ENCODE assay signal across 22 cellular contexts in the genomic region with DNA sequence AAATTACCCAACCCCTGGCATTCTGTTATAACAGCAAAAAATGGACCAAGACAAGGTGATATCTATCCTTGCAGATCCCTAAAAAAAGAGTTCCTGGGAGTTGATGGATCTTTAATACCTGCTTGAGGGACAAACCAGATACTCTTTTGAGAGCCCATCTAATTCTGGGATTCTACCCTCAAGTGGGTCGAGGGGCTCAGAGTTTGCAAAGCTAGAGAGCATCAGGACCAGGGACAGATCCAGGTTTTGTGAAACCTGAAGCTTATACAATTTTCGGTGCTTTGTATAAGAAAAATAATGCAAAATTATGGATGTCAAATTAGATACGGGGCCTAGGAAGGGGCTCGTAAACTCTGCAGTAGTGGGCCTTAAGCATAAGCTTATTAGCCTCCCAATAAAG.
DNase-seq lines count a peak whose midpoint lies in the region; ATAC-seq, FAIRE-seq and TF ChIP-seq lines count a peak whose summit lies in the region.
"Had no signal": no experiment of that assay in that cellular context is flagged by ENCODE, and none has a peak within 500 bp of the region (broad histone marks: within the 10 kb centered on the region; RNA-seq: fewer than 3 reads in every experiment).

No MANE protein-coding gene starts in this region.

- H4K20me1 ChIP-seq in HCT116 (ENCODE audit: insufficient read depth): no peaks in the 10 kb centered on the region
- no peaks in the 10 kb centered on the region for H4K20me1 ChIP-seq in GM12878 (ENCODE audit: control insufficient read depth, insufficient read depth)

- H2AFZ ChIP-seq in HCT116 (ENCODE audit: low read depth, low read length, poor library complexity, severe bottlenecking): no peak overlapping the region
- no peak overlapping the region for H2AFZ ChIP-seq in GM12878 (ENCODE audit: control insufficient read depth, low read depth, low read length)

- TF ChIP-seq RAD21 in A549 (conservative IDR thresholded peaks at IDR 0.05 in 1 of 2, IDR thresholded peaks at IDR 0.05 in 1 of 2) (no peak), HCT116 (IDR thresholded peaks at IDR 0.05; ENCODE audit: low read depth) (no peak), GM12878 (IDR thresholded peaks at IDR 0.05; ENCODE audit: insufficient read depth, low read depth, low read length) (no peak)

- no peak for DNase-seq in A549 (ENCODE audit: low read depth in 1 of 2, low spot score in 1 of 2)
- DNase-seq in HCT116 (ENCODE audit: low read depth, low spot score): no peak
- peak; percentile 39 for DNase-seq in NCI-H82 treated with DMSO at 0.1 percent for 48 hours (lab: John Stamatoyannopoulos, UW; ENCODE audit: unreplicated experiment)
- no peak for DNase-seq in GM12878 (ENCODE audit: low read depth, low spot score)
- no peak for DNase-seq in upper lobe of left lung
- no peak for DNase-seq in colonic mucosa
- DNase-seq: ACHN; BE2C; C1 segment of cervical spinal cord; Caco-2; CD4-positive, CD25-positive, alpha-beta regulatory T cell; CD8-positive, alpha-beta memory T cell; H9; IMR-90; KBM-7 had no signal

- intact Hi-C loops in HCT116 (cut with micrococcal nuclease): no loop called here
- intact Hi-C loops in GM12878 (cut with micrococcal nuclease; ENCODE audit: unreplicated experiment): no loop called here
- intact Hi-C loops in colonic mucosa (cut with DNase I): no loop called here

- H3K9ac ChIP-seq in HCT116 (ENCODE audit: low read length) (no peak overlapping the region), GM12878 (ENCODE audit: control insufficient read depth, insufficient read depth, low read length) (no peak overlapping the region), colonic mucosa (ENCODE audit: low read depth in 2 of 2, low read length in 2 of 2) (no peak overlapping the region)

- no peak for ATAC-seq in A549
- ATAC-seq in HCT116: no peak
- no peak for ATAC-seq in GM12878
- no peak for ATAC-seq in upper lobe of left lung (ENCODE audit: low FRiP score in 2 of 2)
- ATAC-seq in HG03521 (IDR thresholded peaks at IDR 0.05; ENCODE audit: unreplicated experiment): no peak

- SMC1A ChIA-PET in GM12878 (lab: Charles Lee; ENCODE audit: uncharacterized antibody, unreplicated experiment): no interaction called here

- no peaks in the 10 kb centered on the region for H3K79me2 ChIP-seq in HCT116 (ENCODE audit: insufficient read depth, low read length)
- H3K79me2 ChIP-seq in GM12878 (ENCODE audit: control insufficient read depth, insufficient read depth, low read length): no peaks in the 10 kb centered on the region

- no TSS peak for BruUV-seq in HCT116 (replicated peaks; lab: Mats Ljungman, UMichigan)
- no TSS peak for BruUV-seq in GM12878 (replicated peaks; lab: Mats Ljungman, UMichigan)

- TF ChIP-seq EP300 in A549 (IDR thresholded peaks at IDR 0.05) (no peak), GM12878 (IDR thresholded peaks at IDR 0.05; ENCODE audit: borderline replicate concordance in 1 of 2, control insufficient read depth in 1 of 2, low read depth in 2 of 2, low read length in 2 of 2) (no peak), upper lobe of left lung (IDR thresholded peaks at IDR 0.05) (no peak)

- no peak for FAIRE-seq in A549 (lab: Jason Lieb, UNC)
- no peak for FAIRE-seq in GM12878 (lab: Jason Lieb, UNC)
- FAIRE-seq: D721Med, G401.6, GM12892, GM18507, H1 had no signal

- H3K36me3 ChIP-seq in HCT116 (ENCODE audit: control insufficient read depth in 1 of 2, insufficient read depth in 2 of 2, low read length in 2 of 2) (no peaks in the 10 kb centered on the region), GM12878 (ENCODE audit: control insufficient read depth in 2 of 2, insufficient read depth in 2 of 2, low read length in 1 of 2) (no peaks in the 10 kb centered on the region), upper lobe of left lung (no peaks in the 10 kb centered on the region), colonic mucosa (no peaks in the 10 kb centered on the region)
- H3K36me3 ChIP-seq: BE2C had no signal

- RAD21 ChIA-PET in HCT116 (lab: Charles Lee; ENCODE audit: low non-redundant PET in 1 of 2, low total read pairs in 2 of 2, uncharacterized antibody in 2 of 2, unreplicated experiment in 2 of 2) (no interaction called here), GM12878 (lab: Charles Lee; ENCODE audit: unreplicated experiment) (no interaction called here)

- H3K4me2 ChIP-seq in A549 (no peak overlapping the region), HCT116 (ENCODE audit: low read length) (no peak overlapping the region), GM12878 (ENCODE audit: control insufficient read depth, insufficient read depth) (no peak overlapping the region)

- H3K9me2 ChIP-seq in HCT116 (ENCODE audit: insufficient read depth): no peaks in the 10 kb centered on the region

- H3K27ac ChIP-seq in A549: no peak overlapping the region
- H3K27ac ChIP-seq in HCT116 (ENCODE audit: low read depth, low read length): no peak overlapping the region
- H3K27ac ChIP-seq in GM12878 (ENCODE audit: control insufficient read depth, insufficient read depth): no peak overlapping the region
- no peak overlapping the region for H3K27ac ChIP-seq in upper lobe of left lung
- H3K27ac ChIP-seq in colonic mucosa: no peak overlapping the region
- H3K27ac ChIP-seq: HL-60 had no signal

- no peak for TF ChIP-seq CTCF in A549 (IDR thresholded peaks at IDR 0.05)
- TF ChIP-seq CTCF in HCT116 (IDR thresholded peaks at IDR 0.05 in 2 of 3, conservative IDR thresholded peaks at IDR 0.05 in 1 of 3; ENCODE audit: borderline replicate concordance in 1 of 3, insufficient read depth in 1 of 3, low read depth in 2 of 3, low read length in 2 of 3): no peak
- TF ChIP-seq CTCF in GM12878 (IDR thresholded peaks at IDR 0.05 in 2 of 3, conservative IDR thresholded peaks at IDR 0.05 in 1 of 3; ENCODE audit: control insufficient read depth in 2 of 3, extremely low read depth in 1 of 3, insufficient read depth in 1 of 3, low read depth in 3 of 3, low read length in 3 of 3): no peak
- TF ChIP-seq CTCF in upper lobe of left lung (IDR thresholded peaks at IDR 0.05): no peak
- TF ChIP-seq CTCF in colonic mucosa (IDR thresholded peaks at IDR 0.05): no peak

- TF ChIP-seq POLR2A in A549 (IDR thresholded peaks at IDR 0.05; ENCODE audit: low read length) (no peak), HCT116 (IDR thresholded peaks at IDR 0.05; ENCODE audit: borderline replicate concordance, extremely low read depth, insufficient read depth, insufficient read length) (no peak), GM12878 (IDR thresholded peaks at IDR 0.05; ENCODE audit: low read depth, low read length) (no peak), upper lobe of left lung (IDR thresholded peaks at IDR 0.05) (no peak)

- POLR2A ChIA-PET in A549 (lab: Yijun Ruan, JAX): no interaction called here
- POLR2A ChIA-PET in HCT116 (lab: Charles Lee): no interaction called here
- POLR2A ChIA-PET in GM12878 (lab: Charles Lee): no interaction called here

- H3K27me3 ChIP-seq in HCT116 (ENCODE audit: insufficient read depth, low read length) (no peaks in the 10 kb centered on the region), GM12878 (replicated peaks in 1 of 2; ENCODE audit: control insufficient read depth in 2 of 2, insufficient read depth in 2 of 2, low read length in 1 of 2) (no peaks in the 10 kb centered on the region; a peak in 1 of 4 replicates), upper lobe of left lung (no peaks in the 10 kb centered on the region), colonic mucosa (no peaks in the 10 kb centered on the region)
- H3K27me3 ChIP-seq: BE2C had no signal

- CTCF ChIA-PET in A549 (lab: Yijun Ruan, JAX) (interaction anchor here (1.5 to 13.1 kb wide), 6 partner anchors 9 to 198 kb away, joined by 3 to 95 read pairs (median 5); no protein-coding TSS in a partner anchor), HCT116 (lab: Charles Lee) (interaction anchor here (1.3 kb wide), 1 partner anchor 12 kb away, joined by 4 read pairs; no protein-coding TSS in a partner anchor), GM12878 (lab: Yijun Ruan, JAX) (interaction anchor here (0.7 kb wide), 1 partner anchor 178 kb away, joined by 3 read pairs; no protein-coding TSS in a partner anchor)

- H3K4me3 ChIP-seq in A549: no peak overlapping the region
- no peak overlapping the region for H3K4me3 ChIP-seq in HCT116 (replicated peaks in 1 of 2; ENCODE audit: low read depth in 1 of 2, low read length in 2 of 2)
- H3K4me3 ChIP-seq in GM12878: no peak overlapping the region
- H3K4me3 ChIP-seq in upper lobe of left lung: no peak overlapping the region
- no peak overlapping the region for H3K4me3 ChIP-seq in colonic mucosa

- 53% methylated on average over 4 of the region's 4 CpGs for WGBS in A549 (ENCODE audit: missing lambda C conversion rate)
- WGBS in GM12878 (ENCODE audit: insufficient coverage, insufficient replicate concordance, low lambda C conversion rate, missing lambda C conversion rate): 7% methylated on average over 4 of the region's 4 CpGs
- WGBS in upper lobe of left lung, 2 donors: 70 to 71% methylated on average over 4 of the region's 4 CpGs

- in situ Hi-C loops in GM12878 (cut with MboI): no loop called here

- H3K9me3 ChIP-seq in A549 (0 out of 3 replicates have a peak, but pooled peaks cover 2% of the 10 kb centered on the region), HCT116 (ENCODE audit: control insufficient read depth in 1 of 2, insufficient read depth in 1 of 2, low read depth in 1 of 2, low read length in 2 of 2) (no peaks in the 10 kb centered on the region), GM12878 (replicated peaks; ENCODE audit: control insufficient read depth, insufficient read depth, low read length) (no peaks in the 10 kb centered on the region), upper lobe of left lung (no peaks in the 10 kb centered on the region), colonic mucosa (no peaks in the 10 kb centered on the region)
- H3K9me3 ChIP-seq: BE2C, Caco-2 had no signal

- H3K4me1 ChIP-seq in A549: no peaks in the 10 kb centered on the region
- H3K4me1 ChIP-seq in HCT116 (ENCODE audit: control insufficient read depth in 1 of 2, insufficient read depth in 2 of 2, low read length in 2 of 2): no peaks in the 10 kb centered on the region
- no peaks in the 10 kb centered on the region for H3K4me1 ChIP-seq in GM12878 (ENCODE audit: control insufficient read depth, insufficient read depth, low read length)
- no peaks in the 10 kb centered on the region for H3K4me1 ChIP-seq in upper lobe of left lung
- no peaks in the 10 kb centered on the region for H3K4me1 ChIP-seq in colonic mucosa
- H3K4me1 ChIP-seq: BE2C, Caco-2 had no signal

TF ChIP-seq in A549, 52 proteins besides CTCF, POLR2A, EP300 and RAD21 (continues in another document):
- no peak for TF ChIP-seq EHMT2 (IDR thresholded peaks at IDR 0.05; ENCODE audit: low read depth)

TF ChIP-seq in HCT116, 20 proteins besides CTCF, POLR2A, EP300 and RAD21 (continues in another document):
- TF ChIP-seq POLR2AphosphoS5 (IDR thresholded peaks at IDR 0.05; ENCODE audit: low read depth, low read length) (no peak), SRF (IDR thresholded peaks at IDR 0.05; ENCODE audit: low read depth) (no peak), EGR1 (IDR thresholded peaks at IDR 0.05; ENCODE audit: low read depth) (no peak)

TF ChIP-seq in GM12878, 131 proteins besides CTCF, POLR2A, EP300 and RAD21 (continues in another document):
- no peak for TF ChIP-seq SMC3 (IDR thresholded peaks at IDR 0.05; ENCODE audit: borderline replicate concordance, low read length)
- TF ChIP-seq PAX5 (IDR thresholded peaks at IDR 0.05; ENCODE audit: borderline replicate concordance, low read depth, low read length): no peak

Comparison
In these comparisons a context has a peak if more than half of its experiments do, and no peak if none do; other contexts are left out.
1. Of the 24 proteins assayed by ChIP-seq in both GM12878 and A549: peak only in GM12878: none; only in A549: none; in both: REST; in neither: 23.